19 cellular contexts compared by ENCODE assay signal in the genomic region with DNA sequence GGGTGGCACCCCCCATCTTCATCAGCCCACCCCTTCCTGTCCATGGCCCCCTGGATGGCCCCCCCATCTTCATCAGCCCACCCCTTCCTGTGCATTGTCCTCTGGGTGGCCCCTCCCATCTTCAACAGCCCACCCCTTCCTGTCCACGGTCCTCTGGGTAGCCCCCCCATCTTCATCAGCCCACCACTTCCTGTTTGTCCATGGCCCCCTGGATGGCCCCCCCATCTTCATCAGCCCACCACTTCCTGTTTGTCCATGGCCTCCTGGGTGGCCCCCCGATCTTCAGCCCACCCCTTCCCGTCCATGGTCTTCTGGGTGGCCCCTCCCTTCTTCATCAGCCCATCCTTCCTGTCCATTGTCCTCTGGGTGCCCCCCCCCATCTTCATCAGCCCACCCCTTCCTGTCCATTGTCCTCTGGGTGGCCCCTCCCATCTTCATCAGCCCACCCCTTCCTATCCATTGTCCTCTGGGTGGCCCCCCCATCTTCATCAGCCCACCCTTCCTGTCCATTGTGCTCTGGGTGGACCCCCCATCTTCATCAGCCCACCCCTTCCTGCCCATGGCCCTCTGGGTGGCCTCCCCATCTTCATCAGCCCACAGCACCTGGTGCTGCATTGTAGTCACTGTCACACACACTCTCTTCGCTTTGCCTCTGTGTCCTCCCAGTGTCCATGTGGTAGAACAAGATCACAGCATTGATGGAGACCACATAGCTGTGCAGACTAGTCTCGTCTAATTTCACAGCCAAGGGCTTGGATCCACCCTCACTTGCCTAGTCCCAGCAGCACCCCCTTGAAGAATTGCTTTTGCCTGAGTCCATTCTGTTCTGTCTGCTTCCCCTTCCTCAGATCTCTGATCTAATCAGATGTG.
"Had no signal": no experiment of that assay in that cellular context is flagged by ENCODE, and none has a peak within 500 bp of the region (broad histone marks: within the 10 kb centered on the region; RNA-seq: fewer than 3 reads in every experiment).

No MANE protein-coding gene starts in this region.

- ATAC-seq: foreskin keratinocyte; sciatic nerve; stimulated activated memory B cell treated with anti-CD40 and anti-IgM and Interleukin-4, amounts not matched to agents 10 μg/mL and 1 μg/mL and 100 μg/mL, for 72 hours had no signal

- H3K4me3 ChIP-seq: cardiac muscle cell, dorsolateral prefrontal cortex, lower lobe of right lung, smooth muscle cell, thyroid gland had no signal

- H3K36me3 Mint-ChIP-seq: activated naive CD8-positive, alpha-beta T cell had no signal

- H3K27ac ChIP-seq: cardiac muscle cell, dorsolateral prefrontal cortex, epithelial cell of prostate, foreskin keratinocyte, lower lobe of right lung, parathyroid adenoma, thyroid gland had no signal

- H2AFZ ChIP-seq: parathyroid adenoma had no signal

- DNase-seq: activated effector memory CD4-positive, alpha-beta T cell treated with anti-CD3 and anti-CD28 coated beads, Interleukin-2, amount 50 U/mL, for 16 hours; activated T-cell treated with anti-CD3 and anti-CD28 coated beads, Interleukin-2, amount 50 U/mL, for 72 hours; dorsolateral prefrontal cortex; endodermal cell; foreskin keratinocyte; hypothalamus; islet precursor cell; lower lobe of right lung; stimulated activated CD4-positive, alpha-beta T cell treated with anti-CD3 and anti-CD28 coated beads, Interleukin-4, amount 100 ng/mL, for 4 hours; thyroid gland had no signal

- H3K27me3 ChIP-seq: cardiac muscle cell, thyroid gland had no signal

- H3K4me2 ChIP-seq: smooth muscle cell had no signal

- H3K4me1 ChIP-seq: foreskin keratinocyte, lower lobe of right lung, parathyroid adenoma, thyroid gland had no signal

- H3K9ac ChIP-seq: parathyroid adenoma had no signal

- H3K36me3 ChIP-seq: cardiac muscle cell, lower lobe of right lung, thyroid gland had no signal

- H3K9me3 ChIP-seq: lower lobe of right lung, thyroid gland had no signal

- H3K4me3 Mint-ChIP-seq: activated naive CD8-positive, alpha-beta T cell; activated T-cell treated with anti-CD3 and anti-CD28 coated beads, Interleukin-2, amount 50 U/mL, for 72 hours; endodermal cell; nephron; stimulated activated memory B cell treated with anti-CD40 and anti-IgM and Interleukin-4, amounts not matched to agents 10 μg/mL and 1 μg/mL and 100 μg/mL, for 72 hours had no signal

- H3K27me3 Mint-ChIP-seq: activated naive CD8-positive, alpha-beta T cell had no signal

- H3K4me1 Mint-ChIP-seq: endodermal cell; stimulated activated memory B cell treated with anti-CD40 and anti-IgM and Interleukin-4, amounts not matched to agents 10 μg/mL and 1 μg/mL and 100 μg/mL, for 72 hours had no signal

- H3K27ac Mint-ChIP-seq: endodermal cell; nephron; stimulated activated memory B cell treated with anti-CD40 and anti-IgM and Interleukin-4, amounts not matched to agents 10 μg/mL and 1 μg/mL and 100 μg/mL, for 72 hours had no signal

- FAIRE-seq: colon had no signal

- H3K79me2 ChIP-seq: parathyroid adenoma had no signal

- H3K9me3 Mint-ChIP-seq: activated T-cell treated with anti-CD3 and anti-CD28 coated beads, Interleukin-2, amount 50 U/mL, for 72 hours; endodermal cell; stimulated activated memory B cell treated with anti-CD40 and anti-IgM and Interleukin-4, amounts not matched to agents 10 μg/mL and 1 μg/mL and 100 μg/mL, for 72 hours had no signal
